ENCODE assay signal across 20 cellular contexts in the genomic region with DNA sequence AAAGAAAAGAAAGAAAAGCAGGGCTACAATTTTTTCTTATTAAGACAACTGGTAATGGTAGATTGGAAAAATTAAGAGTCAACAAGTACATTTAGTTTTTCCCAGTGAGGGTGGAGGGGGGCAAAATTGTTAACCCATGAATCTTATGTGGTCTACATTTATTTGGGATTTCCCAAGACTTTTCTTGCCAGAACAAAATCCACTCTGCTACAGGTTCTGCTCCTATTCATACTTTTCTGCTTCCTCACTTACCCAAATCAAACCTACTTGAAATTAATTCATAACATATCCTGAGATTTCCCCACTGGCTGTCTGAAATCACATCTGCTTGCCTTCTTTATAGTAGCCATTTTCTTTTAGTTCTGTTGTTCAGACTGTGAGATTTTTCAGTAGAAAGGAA. TPM values are rescaled to one million over a fixed set of nuclear protein-coding genes. Genes with fewer than 3 reads are reported as not detected.
DNase-seq lines count a peak whose midpoint lies in the region; ATAC-seq and TF ChIP-seq lines count a peak whose summit lies in the region.
"Had no signal": no experiment of that assay in that cellular context is flagged by ENCODE, and none has a peak within 500 bp of the region (broad histone marks: within the 10 kb centered on the region; RNA-seq: fewer than 3 reads in every experiment).

No MANE protein-coding gene starts in this region.

- H3K4me3 ChIP-seq in breast epithelium (no peak overlapping the region), fibroblast of lung (replicated peaks in 1 of 4; ENCODE audit: control extremely low read depth in 1 of 4, insufficient read depth in 1 of 4, low read depth in 3 of 4, low read length in 4 of 4) (no peak overlapping the region)
- H3K4me3 ChIP-seq: GM12878 had no signal

- H3K36me3 ChIP-seq in breast epithelium (no peaks in the 10 kb centered on the region), fibroblast of lung (ENCODE audit: control insufficient read depth, insufficient read depth, low read length) (peaks cover 4% of the 10 kb centered on the region)

- BruUV-seq in MCF 10A (replicated peaks; lab: Mats Ljungman, UMichigan) = no TSS peak

- no peak overlapping the region for H2AFZ ChIP-seq in fibroblast of lung (ENCODE audit: low read length)

- CTCF ChIA-PET in MCF 10A (lab: Yijun Ruan, JAX) = no interaction called here

- H3K79me2 ChIP-seq in fibroblast of lung (ENCODE audit: control insufficient read depth, insufficient read depth, low read length) = peaks cover 54% of the 10 kb centered on the region

- TF ChIP-seq POLR2A in breast epithelium (IDR thresholded peaks at IDR 0.05) = no peak

- POLR2A ChIA-PET in MCF 10A (lab: Yijun Ruan, JAX) = interaction anchor here (0.6 kb wide), 1 partner anchor 1756 kb away, joined by 3 read pairs; no protein-coding TSS in a partner anchor

- peak overlapping the region; percentile 91 for H3K27ac Mint-ChIP-seq in MCF 10A (ENCODE audit: low read depth, unreplicated experiment)
- H3K27ac Mint-ChIP-seq: CD4-positive, alpha-beta memory T cell had no signal

- no peak overlapping the region for H3K4me2 ChIP-seq in fibroblast of lung (ENCODE audit: extremely low read depth, insufficient read depth, low read length)

- H3K4me1 Mint-ChIP-seq in MCF 10A (ENCODE audit: insufficient read depth, unreplicated experiment) = peaks cover 55% of the 10 kb centered on the region
- H3K4me1 Mint-ChIP-seq: CD4-positive, alpha-beta memory T cell had no signal

- TF ChIP-seq CTCF in MCF 10A (IDR thresholded peaks at IDR 0.05; ENCODE audit: unreplicated experiment) (no peak), breast epithelium (IDR thresholded peaks at IDR 0.05) (no peak), fibroblast of lung (conservative IDR thresholded peaks at IDR 0.05 in 1 of 2, IDR thresholded peaks at IDR 0.05 in 1 of 2; ENCODE audit: low read depth in 1 of 2, low read length in 2 of 2) (no peak)

- H3K4me1 ChIP-seq in breast epithelium (no peaks in the 10 kb centered on the region), fibroblast of lung (ENCODE audit: control insufficient read depth, extremely low read depth, insufficient read depth, low read length) (peaks cover 14% of the 10 kb centered on the region)

- H3K9me3 Mint-ChIP-seq in MCF 10A (ENCODE audit: unreplicated experiment) = no peaks in the 10 kb centered on the region

- H3K27me3 ChIP-seq in breast epithelium (no peaks in the 10 kb centered on the region), fibroblast of lung (ENCODE audit: control insufficient read depth, insufficient read depth, low read length) (no peaks in the 10 kb centered on the region)

- H3K27ac ChIP-seq in breast epithelium (no peak overlapping the region), fibroblast of lung (ENCODE audit: insufficient read depth, low read length) (no peak overlapping the region)
- H3K27ac ChIP-seq: 22Rv1 had no signal

- H4K20me1 ChIP-seq in fibroblast of lung (ENCODE audit: control insufficient read depth, extremely low read depth, insufficient read depth, low read length) = no peaks in the 10 kb centered on the region

- no peak overlapping the region for H3K4me3 Mint-ChIP-seq in MCF 10A (ENCODE audit: unreplicated experiment)
- H3K4me3 Mint-ChIP-seq: CD4-positive, alpha-beta memory T cell had no signal

- no peaks in the 10 kb centered on the region for H3K27me3 Mint-ChIP-seq in MCF 10A (ENCODE audit: insufficient read depth, unreplicated experiment)
- H3K27me3 Mint-ChIP-seq: CD4-positive, alpha-beta memory T cell had no signal

- DNase-seq in MCF 10A (ENCODE audit: unreplicated experiment) = no peak
- no peak for DNase-seq in breast epithelium (ENCODE audit: low spot score in 2 of 2)
- peak; percentile 58 for DNase-seq in amniotic epithelial cell (ENCODE audit: low read depth)
- DNase-seq in fibroblast of lung (ENCODE audit: low read depth in 2 of 2) = peak; percentile 23 to 81
- DNase-seq in NCI-H748 treated with DMSO at 0.1 percent for 48 hours (lab: John Stamatoyannopoulos, UW) = no peak
- DNase-seq in NCI-H748 (lab: John Stamatoyannopoulos, UW; ENCODE audit: unreplicated experiment) = no peak
- DNase-seq: CD4-positive, alpha-beta memory T cell; DMS79; GDM1; Karpas-422; NCI-H1105 treated with DMSO at 0.1 percent for 48 hours; NCI-H187; NCI-H526 treated with DMSO at 0.1 percent for 48 hours; NK-92 treated with Interleukin-12 subunit alpha and Interleukin-12 subunit beta, amount 100 ng/mL, for 24 hours; SIG-M5 had no signal

- ATAC-seq in HG02973 (IDR thresholded peaks at IDR 0.05; ENCODE audit: unreplicated experiment) (no peak), HG02884 (IDR thresholded peaks at IDR 0.05; ENCODE audit: unreplicated experiment) (no peak)
- ATAC-seq: GM12878 had no signal

- peaks cover 55% of the 10 kb centered on the region for H3K36me3 Mint-ChIP-seq in MCF 10A (ENCODE audit: insufficient read depth, unreplicated experiment)
- H3K36me3 Mint-ChIP-seq: CD4-positive, alpha-beta memory T cell had no signal

- intact Hi-C loops in MCF 10A (cut with micrococcal nuclease) = loop anchor here (2.0 kb wide), 2 partner anchors 23 to 41 kb away; a partner anchor contains a TSS
- intact Hi-C loops in breast epithelium (cut with DNase I; ENCODE audit: low total_unique reads) = no loop called here

- no peak overlapping the region for H3K9ac ChIP-seq in fibroblast of lung (ENCODE audit: insufficient read depth, low read length)

- no peaks in the 10 kb centered on the region for H3K9me3 ChIP-seq in breast epithelium
- H3K9me3 ChIP-seq in fibroblast of lung (ENCODE audit: control insufficient read depth, insufficient read depth, low read depth, low read length) = no peaks in the 10 kb centered on the region

RNA-seq across cellular contexts. Expression of a gene that starts 41.1 kb away (rescaled TPM):
- total RNA-seq in MCF 10A (2022) = 6.3 and 12.2 TPM in 2 replicates
- total RNA-seq in breast epithelium = 10 to 100 TPM; 17.9 to 60.0 (median 48.5) TPM
- total RNA-seq in fibroblast of lung = 41.1 and 53.7 TPM in 2 replicates
- polyA plus RNA-seq in fibroblast of lung = 41.8 and 222 TPM in 2 replicates
- 20.8 and 139 TPM in 2 replicates for polyA plus RNA-seq in fibroblast of lung (2012)
- 434 and 1,829 TPM in 2 replicates for polyA minus RNA-seq in fibroblast of lung (ENCODE audit: low replicate concordance)
- total RNA-seq: CD4-positive, alpha-beta memory T cell; OCI-LY7 had no signal
- polyA plus RNA-seq: CD4-positive, alpha-beta memory T cell; GM12878 had no signal

Comparison
In these comparisons a context has a peak if more than half of its experiments do, and no peak if none do; other contexts are left out.
1. DNase-seq: peak in amniotic epithelial cell (single experiment) and fibroblast of lung (2 of 2); none in MCF 10A (single experiment), breast epithelium (0 of 2), NCI-H748 treated with DMSO at 0.1 percent for 48 hours (single experiment) and NCI-H748 (single experiment).